ENCODE assay signal across 8 cellular contexts in the genomic region with DNA sequence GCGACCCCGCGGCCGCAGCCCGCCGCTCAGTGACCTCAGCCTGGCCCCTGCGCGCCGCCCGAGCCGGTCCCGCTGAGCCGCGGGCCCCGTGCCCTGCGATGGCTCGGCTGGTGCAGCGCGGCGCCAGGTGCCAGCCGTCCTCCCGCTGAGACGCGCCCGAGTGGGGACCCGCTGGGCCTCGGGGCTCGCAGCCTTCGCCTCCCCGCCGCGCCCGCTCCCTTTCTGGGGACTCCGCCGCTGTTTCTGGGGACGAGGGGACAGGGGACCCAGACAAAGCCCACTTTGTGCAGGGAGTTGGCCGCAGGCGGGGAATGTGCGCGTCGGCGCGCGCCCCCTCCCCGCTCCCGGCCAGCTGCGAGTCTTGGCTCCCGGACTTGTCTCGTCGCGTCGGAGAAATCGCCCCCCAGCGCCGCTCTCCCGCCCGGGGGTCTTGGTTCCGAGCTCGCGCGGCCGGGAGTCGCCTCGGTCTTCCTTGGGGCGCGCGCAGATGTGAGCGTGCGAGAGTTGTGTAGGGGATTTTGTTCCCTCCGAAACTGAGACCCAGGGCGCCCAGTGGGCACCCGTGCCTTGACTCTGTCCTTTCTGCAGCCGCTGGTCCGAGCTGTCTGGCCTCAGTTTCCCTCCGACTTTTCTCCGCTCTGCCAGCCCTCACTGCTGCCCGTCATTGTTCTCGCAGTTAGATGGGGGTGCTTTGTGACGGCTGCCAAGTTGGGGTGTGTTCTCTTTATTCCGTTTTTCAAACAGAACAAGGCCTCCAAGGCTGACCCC. TPM values are rescaled to one million over a fixed set of nuclear protein-coding genes. Genes with fewer than 3 reads are reported as not detected.
A peak's percentile ranks its signal among the peaks of the same experiment; 100 is the strongest.
DNase-seq lines count a peak whose midpoint lies in the region; ATAC-seq and TF ChIP-seq lines count a peak whose summit lies in the region.

No MANE protein-coding gene starts in this region.

- H3K4me1 ChIP-seq in A673 (ENCODE audit: insufficient read depth, low read length, poor library complexity, severe bottlenecking) (peaks cover 4% of the 10 kb centered on the region), PC-3 (ENCODE audit: insufficient read depth, low read length) (peaks cover 10% of the 10 kb centered on the region; the same call in 1 of the 2 replicates)

- ATAC-seq in GM19372 (IDR thresholded peaks at IDR 0.05; ENCODE audit: low read depth, unreplicated experiment) (peak; percentile 46), PC-3 (peak; percentile 72), natural killer cell (peak in 2 of 3 donors; percentile 3 to 66)

- no peaks in the 10 kb centered on the region for H4K20me1 ChIP-seq in PC-3 (ENCODE audit: low read length)

- H3K36me3 ChIP-seq in A673 (ENCODE audit: insufficient read depth, low read length, poor library complexity, severe bottlenecking) (no peaks in the 10 kb centered on the region), PC-3 (ENCODE audit: low read depth, low read length) (no peaks in the 10 kb centered on the region)

- CTCF ChIA-PET in A673 (lab: Charles Lee): interaction anchor here (0.6 kb wide), 1 partner anchor 27 kb away, joined by 5 read pairs; no protein-coding TSS in a partner anchor
- CTCF ChIA-PET in PC-3 (lab: Charles Lee): no interaction called here

- H3K9ac ChIP-seq in PC-3 (ENCODE audit: low read length): no peak overlapping the region

- H3K4me1 Mint-ChIP-seq in natural killer cell: peaks cover 7 to 17% of the 10 kb centered on the region in 2 donors

- BruUV-seq in A673 (replicated peaks; lab: Mats Ljungman, UMichigan) (no TSS peak), PC-3 (replicated peaks; lab: Mats Ljungman, UMichigan) (no TSS peak)

- POLR2A ChIA-PET in A673 (lab: Charles Lee; ENCODE audit: low non-redundant PET): no interaction called here
- POLR2A ChIA-PET in PC-3 (lab: Charles Lee; ENCODE audit: unreplicated experiment): no interaction called here

- H3K27ac ChIP-seq in A673 (ENCODE audit: low read depth, low read length, poor library complexity, severe bottlenecking) (no peak overlapping the region), PC-3 (ENCODE audit: low read length) (no peak overlapping the region)

- peak overlapping the region; percentile 90 for H2AFZ ChIP-seq in PC-3 (ENCODE audit: low read length)

- no peaks in the 10 kb centered on the region for H3K9me2 ChIP-seq in PC-3 (replicated peaks; ENCODE audit: low read length)

- H3K79me2 ChIP-seq in PC-3 (ENCODE audit: low read length): no peaks in the 10 kb centered on the region

- H3K27me3 ChIP-seq in A673 (replicated peaks; ENCODE audit: insufficient read depth, low read depth, low read length, poor library complexity) (no peaks in the 10 kb centered on the region), PC-3 (ENCODE audit: low read length) (peaks cover 10% of the 10 kb centered on the region; the same call in 1 of the 2 replicates)

- H3K36me3 Mint-ChIP-seq in natural killer cell: no peaks in the 10 kb centered on the region

- no peak for DNase-seq in A673 (ENCODE audit: low spot score)
- no peak for DNase-seq in PC-3
- DNase-seq in epithelial cell of esophagus (ENCODE audit: low read depth): no peak
- DNase-seq in natural killer cell: no peak
- DNase-seq in NCI-H1930 (lab: John Stamatoyannopoulos, UW): no peak
- DNase-seq in Kasumi-1 (lab: John Stamatoyannopoulos, UW): no peak
- no peak for DNase-seq in pons (ENCODE audit: low spot score)

- no peaks in the 10 kb centered on the region for H3K9me3 Mint-ChIP-seq in natural killer cell

- no peaks in the 10 kb centered on the region for H3F3A ChIP-seq in PC-3 (ENCODE audit: low read length, unreplicated experiment)

- peak overlapping the region; percentile 50 to 65 for H3K27ac Mint-ChIP-seq in natural killer cell

- H3K4me3 ChIP-seq in A673 (ENCODE audit: low read depth, low read length, poor library complexity, severe bottlenecking) (peak overlapping the region; percentile 61), PC-3 (ENCODE audit: low read length) (peak overlapping the region; percentile 77), epithelial cell of esophagus (ENCODE audit: low read length) (peak overlapping the region; percentile 32)

- peak overlapping the region; percentile 88 for H3K4me3 Mint-ChIP-seq in natural killer cell

- peaks cover 7 to 8% of the 10 kb centered on the region in 2 donors for H3K27me3 Mint-ChIP-seq in natural killer cell (ENCODE audit: low read depth in 2 of 2)

- intact Hi-C loops in A673 (cut with micrococcal nuclease; ENCODE audit: unreplicated experiment) (no loop called here), PC-3 (cut with micrococcal nuclease) (loop anchor here (5.0 kb wide), 1 partner anchor 50 kb away; the partner anchor contains the start of gene ANGEL1), natural killer cell (cut with micrococcal nuclease) (no loop called here)

- H3K4me2 ChIP-seq in PC-3 (ENCODE audit: low read length): peak overlapping the region; percentile 85

- no peaks in the 10 kb centered on the region for H3K9me3 ChIP-seq in A673 (ENCODE audit: low read depth, low read length, poor library complexity, severe bottlenecking)
- no peaks in the 10 kb centered on the region for H3K9me3 ChIP-seq in PC-3 (ENCODE audit: low read length)

- TF ChIP-seq CTCF in A673 (conservative IDR thresholded peaks at IDR 0.05; ENCODE audit: low read depth, low read length): no peak
- no peak for TF ChIP-seq CTCF in PC-3 (conservative IDR thresholded peaks at IDR 0.05; ENCODE audit: low read depth, low read length)
- no peak for TF ChIP-seq CTCF in epithelial cell of esophagus (IDR thresholded peaks at IDR 0.05; ENCODE audit: insufficient read depth, low read depth, low read length, missing control alignments)
- TF ChIP-seq CTCF in natural killer cell (IDR thresholded peaks at IDR 0.05): no peak

RNA-seq across cellular contexts. Expression of gene VASH1, which starts 0.8 kb away (rescaled TPM):
- total RNA-seq in A673 (2021) (6.8 and 9.2 TPM in 2 replicates), PC-3 (2014; rRNA removed) (1.3 and 1.8 TPM in 2 replicates), natural killer cell (10 to 100 TPM in 2 of 3 donors, 1 to 10 TPM in 1; 9.5 to 15.0 (median 13.5) TPM)

RNA-seq across cellular contexts. Expression of gene ANGEL1, which starts 50.6 kb away (rescaled TPM):
- total RNA-seq in A673 (2021): 19.8 and 19.9 TPM in 2 replicates
- 9.2 and 12.4 TPM in 2 replicates for total RNA-seq in PC-3 (2014; rRNA removed)
- total RNA-seq in natural killer cell: 10 to 100 TPM; 12.2 to 20.2 (median 17.2) TPM
